16 cellular contexts compared by ENCODE assay signal in the genomic region with DNA sequence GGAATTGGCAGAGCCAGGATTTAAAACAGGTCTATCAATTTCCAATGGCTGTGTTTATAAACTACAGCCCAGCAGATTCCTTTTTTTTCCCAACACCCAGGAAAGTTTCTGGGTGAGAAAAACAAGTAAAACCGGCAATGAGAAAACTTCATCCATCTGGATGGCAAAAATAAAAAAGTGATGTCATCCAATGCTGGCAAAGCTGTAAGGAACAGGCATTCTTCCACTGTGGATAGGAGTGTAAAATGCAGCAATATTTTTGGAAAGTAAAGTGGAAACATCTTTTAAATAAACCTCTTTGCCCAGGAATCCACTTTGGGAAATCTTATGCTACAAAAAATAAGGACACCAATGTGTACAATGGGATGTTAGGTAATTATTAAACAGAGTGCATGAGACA.
DNase-seq lines count a peak whose midpoint lies in the region; ATAC-seq lines count a peak whose summit lies in the region.
"Had no signal": no experiment of that assay in that cellular context is flagged by ENCODE, and none has a peak within 500 bp of the region (broad histone marks: within the 10 kb centered on the region; RNA-seq: fewer than 3 reads in every experiment).

No MANE protein-coding gene starts in this region.

- 0 to 5% methylated on average over 1 of the region's 1 CpG for WGBS in aorta, 2 donors

- DNase-seq in GM03348 (ENCODE audit: low spot score) (peak; percentile 34), inferior parietal cortex (ENCODE audit: extremely low spot score) (peak; percentile 65), aorta (no peak), GM19240 (ENCODE audit: insufficient read length, low spot score) (no peak), KG1 (lab: John Stamatoyannopoulos, UW) (no peak)
- DNase-seq: ACHN, DMS79 treated with DMSO at 0.1 percent for 48 hours, Kasumi-1, MG63, NCI-H1417, NCI-H187, NCI-H446, NCI-H526, SJCRH30 had no signal

- H3K36me3 ChIP-seq in aorta (ENCODE audit: control insufficient read depth in 1 of 2, insufficient read depth in 2 of 2, low read length in 1 of 2) = no peaks in the 10 kb centered on the region
- H3K36me3 ChIP-seq: MG63, SJCRH30 had no signal

- H3K4me3 ChIP-seq in aorta (ENCODE audit: low read length in 2 of 2) = no peak overlapping the region
- H3K4me3 ChIP-seq: MG63, SJCRH30 had no signal

- peak overlapping the region; percentile 41 for H3K27ac ChIP-seq in angular gyrus (ENCODE audit: low read depth, low read length)
- no peak overlapping the region for H3K27ac ChIP-seq in aorta (ENCODE audit: low read depth in 1 of 2, low read length in 2 of 2)
- H3K27ac ChIP-seq: SJCRH30 had no signal

- no peaks in the 10 kb centered on the region for H3K9me3 ChIP-seq in aorta (ENCODE audit: control insufficient read depth, low read length)
- H3K9me3 ChIP-seq: MG63, SJCRH30 had no signal

- H3K4me1 ChIP-seq in aorta (ENCODE audit: control insufficient read depth in 1 of 2, insufficient read depth in 2 of 2, low read length in 2 of 2) = no peaks in the 10 kb centered on the region
- H3K4me1 ChIP-seq: SJCRH30 had no signal

- ATAC-seq in aorta (ENCODE audit: low FRiP score) (peak; percentile 65), GM19395 (IDR thresholded peaks at IDR 0.05; ENCODE audit: unreplicated experiment) (no peak)

- intact Hi-C loops in aorta (cut with DNase I) = no loop called here

- H3K27me3 ChIP-seq in aorta (ENCODE audit: control insufficient read depth in 1 of 2, insufficient read depth in 2 of 2, low read length in 1 of 2) = no peaks in the 10 kb centered on the region
- H3K27me3 ChIP-seq: MG63, SJCRH30 had no signal

Comparison
In these comparisons a context has a peak if more than half of its experiments do, and no peak if none do; other contexts are left out.
1. DNase-seq: peak in GM03348 (single experiment) and inferior parietal cortex (single experiment); none in aorta (0 of 2), GM19240 (single experiment) and KG1 (single experiment).